25 cellular contexts compared by ENCODE assay signal in the genomic region with DNA sequence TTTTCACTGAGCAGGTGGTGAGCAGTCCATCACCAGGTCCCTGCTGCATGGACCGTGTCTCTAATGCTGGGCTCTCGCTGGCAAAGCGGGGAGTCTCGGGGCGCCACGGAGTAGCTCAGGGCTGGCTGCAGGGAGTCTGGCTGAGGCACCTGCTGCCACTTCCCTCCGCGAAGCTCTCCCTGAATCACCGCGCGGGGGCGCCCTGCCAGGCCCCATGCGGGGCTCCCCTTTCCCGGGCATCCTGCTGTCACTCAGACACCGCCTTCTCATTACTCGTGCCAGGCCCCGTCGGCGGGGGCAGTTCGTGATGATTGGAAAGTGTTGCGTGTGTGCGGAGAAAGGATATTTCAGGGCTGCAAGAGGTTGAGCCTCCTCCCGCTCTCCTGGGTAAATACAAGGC.
DNase-seq lines count a peak whose midpoint lies in the region; ATAC-seq and TF ChIP-seq lines count a peak whose summit lies in the region.
"Had no signal": no experiment of that assay in that cellular context is flagged by ENCODE, and none has a peak within 500 bp of the region (broad histone marks: within the 10 kb centered on the region; RNA-seq: fewer than 3 reads in every experiment).

No MANE protein-coding gene starts in this region.

- no peak overlapping the region for H2AFZ ChIP-seq in GM23338
- no peak overlapping the region for H2AFZ ChIP-seq in PC-3 (ENCODE audit: low read length)
- H2AFZ ChIP-seq: GM23248 had no signal

- POLR2A ChIA-PET in PC-3 (lab: Charles Lee; ENCODE audit: unreplicated experiment): no interaction called here

- H3K27me3 Mint-ChIP-seq in GM23338 (ENCODE audit: insufficient read depth, low read depth, poor library complexity) (peaks cover 2% of the 10 kb centered on the region), immature natural killer cell (ENCODE audit: low read depth in 3 of 3) (peaks cover 0 to 5% (median 3%) of the 10 kb centered on the region in 3 donors)
- H3K27me3 Mint-ChIP-seq: dendritic cell treated with granulocyte-macrophage colony-stimulating factor and Interleukin-4, amounts not matched to agents 40 ng/mL and 50 ng/mL, for 4 days; IgD-negative memory B cell had no signal

- H3K4me1 ChIP-seq in GM23338 (ENCODE audit: insufficient read depth) (no peaks in the 10 kb centered on the region), PC-3 (ENCODE audit: insufficient read depth, low read length) (no peaks in the 10 kb centered on the region)
- H3K4me1 ChIP-seq: esophagus squamous epithelium had no signal

- no peaks in the 10 kb centered on the region for H3K9me3 ChIP-seq in PC-3 (ENCODE audit: low read length)
- H3K9me3 ChIP-seq: esophagus squamous epithelium had no signal

- H3K79me2 ChIP-seq in GM23338 (replicated peaks; ENCODE audit: insufficient read depth) (no peaks in the 10 kb centered on the region), PC-3 (ENCODE audit: low read length) (no peaks in the 10 kb centered on the region)

- BruUV-seq in PC-3 (replicated peaks; lab: Mats Ljungman, UMichigan): no TSS peak

- H3K36me3 ChIP-seq in GM23338 (ENCODE audit: insufficient read depth) (peaks cover 3% of the 10 kb centered on the region; the same call in 1 of the 2 replicates), PC-3 (ENCODE audit: low read depth, low read length) (no peaks in the 10 kb centered on the region)
- H3K36me3 ChIP-seq: esophagus squamous epithelium had no signal

- peak; percentile 40 for TF ChIP-seq CTCF in 22Rv1 (IDR thresholded peaks at IDR 0.05)
- peak in 1 of 2 experiments; percentile 27; a peak in 2 of 4 replicates for TF ChIP-seq CTCF in GM23338 (conservative IDR thresholded peaks at IDR 0.05; ENCODE audit: low read depth in 2 of 2)
- peak; percentile 25; the same call in 1 of the 2 replicates for TF ChIP-seq CTCF in PC-3 (conservative IDR thresholded peaks at IDR 0.05; ENCODE audit: low read depth, low read length)

- H4K20me1 ChIP-seq in GM23338 (replicated peaks; ENCODE audit: insufficient read depth) (no peaks in the 10 kb centered on the region), PC-3 (ENCODE audit: low read length) (no peaks in the 10 kb centered on the region)

- intact Hi-C loops in PC-3 (cut with micrococcal nuclease): no loop called here

- H3K9me2 ChIP-seq in GM23338 (ENCODE audit: insufficient read depth) (no peaks in the 10 kb centered on the region), PC-3 (replicated peaks; ENCODE audit: low read length) (no peaks in the 10 kb centered on the region)

- H3K4me3 Mint-ChIP-seq in GM23338 (no peak overlapping the region), immature natural killer cell (no peak overlapping the region)
- H3K4me3 Mint-ChIP-seq: activated naive CD8-positive, alpha-beta T cell treated with anti-CD3 and anti-CD28 coated beads, Interleukin-2, amount 10 ng/mL, durations not matched to agents 7 days and 5 days; dendritic cell treated with granulocyte-macrophage colony-stimulating factor and Interleukin-4, amounts not matched to agents 40 ng/mL and 50 ng/mL, for 4 days; IgD-negative memory B cell; memory B cell; stimulated activated effector memory CD8-positive, alpha-beta T cell treated with anti-CD3 and anti-CD28 coated beads, Interleukin-12 subunit alpha, Interleukin-12 subunit beta, amount 100 ng/mL, for 72 hours had no signal

- no peak overlapping the region for H3K27ac ChIP-seq in 22Rv1
- no peak overlapping the region for H3K27ac ChIP-seq in GM23338 (ENCODE audit: low read depth)
- H3K27ac ChIP-seq in PC-3 (ENCODE audit: low read length): no peak overlapping the region
- H3K27ac ChIP-seq: esophagus squamous epithelium, GM23248 had no signal

- H3K4me3 ChIP-seq in GM23338: no peak overlapping the region
- no peak overlapping the region for H3K4me3 ChIP-seq in PC-3 (ENCODE audit: low read length)
- H3K4me3 ChIP-seq: esophagus squamous epithelium, GM23248 had no signal

- peaks cover 16% of the 10 kb centered on the region for H3K9me3 Mint-ChIP-seq in GM23338
- H3K9me3 Mint-ChIP-seq in immature natural killer cell: peaks cover 0 to 6% (median 1%) of the 10 kb centered on the region in 6 donors

- CTCF ChIA-PET in PC-3 (lab: Charles Lee): no interaction called here

- no peaks in the 10 kb centered on the region for H3K27me3 ChIP-seq in GM23338 (ENCODE audit: insufficient read depth)
- no peaks in the 10 kb centered on the region for H3K27me3 ChIP-seq in PC-3 (ENCODE audit: low read length)

- DNase-seq in GM23338 (ENCODE audit: low spot score) (peak; percentile 4), PC-3 (no peak), iPS-NIHi11 (ENCODE audit: low spot score) (peak; percentile 29), immature natural killer cell (no peak), NCI-H1417 treated with DMSO at 0.1 percent for 48 hours (lab: John Stamatoyannopoulos, UW) (no peak)
- DNase-seq: activated CD4-positive, CD25-positive, alpha-beta regulatory T cell treated with anti-CD3 and anti-CD28 coated beads, Interleukin-2, amount 50 U/mL, for 72 hours; activated effector memory CD4-positive, alpha-beta T cell treated with Interleukin-2 at 50 U/mL for 16 hours; activated naive CD8-positive, alpha-beta T cell treated with anti-CD3 and anti-CD28 coated beads, Interleukin-2, amount 10 ng/mL, durations not matched to agents 7 days and 5 days; DMS79; esophagus squamous epithelium; GF-D8; GM23248; NCI-H1417; NCI-H2081 treated with DMSO at 0.1 percent for 48 hours; stimulated activated CD4-positive, alpha-beta T cell treated with anti-CD3 and anti-CD28 coated beads, Interleukin-4, amount 100 ng/mL, for 24 hours; T-helper 1 cell; trophoblast cell had no signal

- H3F3A ChIP-seq in GM23338 (replicated peaks; ENCODE audit: low read depth) (no peaks in the 10 kb centered on the region), PC-3 (ENCODE audit: low read length, unreplicated experiment) (no peaks in the 10 kb centered on the region)

- H3K4me2 ChIP-seq in GM23338 (no peak overlapping the region), PC-3 (ENCODE audit: low read length) (no peak overlapping the region)

- no peak overlapping the region for H3K9ac ChIP-seq in PC-3 (ENCODE audit: low read length)
- H3K9ac ChIP-seq: GM23248 had no signal

- H3K4me1 Mint-ChIP-seq in GM23338: peaks cover 2% of the 10 kb centered on the region; the same call in 1 of the 3 replicates
- H3K4me1 Mint-ChIP-seq in immature natural killer cell: no peaks in the 10 kb centered on the region
- H3K4me1 Mint-ChIP-seq: activated naive CD8-positive, alpha-beta T cell treated with anti-CD3 and anti-CD28 coated beads, Interleukin-2, amount 10 ng/mL, durations not matched to agents 7 days and 5 days; IgD-negative memory B cell; memory B cell; stimulated activated effector memory CD8-positive, alpha-beta T cell treated with anti-CD3 and anti-CD28 coated beads, Interleukin-12 subunit alpha, Interleukin-12 subunit beta, amount 100 ng/mL, for 72 hours had no signal

- no peaks in the 10 kb centered on the region for H3K36me3 Mint-ChIP-seq in GM23338 (ENCODE audit: low read depth)
- no peaks in the 10 kb centered on the region for H3K36me3 Mint-ChIP-seq in immature natural killer cell
- H3K36me3 Mint-ChIP-seq: activated naive CD8-positive, alpha-beta T cell treated with anti-CD3 and anti-CD28 coated beads, Interleukin-2, amount 10 ng/mL, durations not matched to agents 7 days and 5 days; IgD-negative memory B cell; memory B cell; stimulated activated effector memory CD8-positive, alpha-beta T cell treated with anti-CD3 and anti-CD28 coated beads, Interleukin-12 subunit alpha, Interleukin-12 subunit beta, amount 100 ng/mL, for 72 hours had no signal

- H3K27ac Mint-ChIP-seq in GM23338 (no peak overlapping the region), immature natural killer cell (no peak overlapping the region)
- H3K27ac Mint-ChIP-seq: activated naive CD8-positive, alpha-beta T cell treated with anti-CD3 and anti-CD28 coated beads, Interleukin-2, amount 10 ng/mL, durations not matched to agents 7 days and 5 days; dendritic cell treated with granulocyte-macrophage colony-stimulating factor and Interleukin-4, amounts not matched to agents 40 ng/mL and 50 ng/mL, for 4 days; IgD-negative memory B cell; memory B cell; stimulated activated effector memory CD8-positive, alpha-beta T cell treated with anti-CD3 and anti-CD28 coated beads, Interleukin-12 subunit alpha, Interleukin-12 subunit beta, amount 100 ng/mL, for 72 hours had no signal

- ATAC-seq in GM23338 (peak; percentile 90), PC-3 (no peak), GM18907 (IDR thresholded peaks at IDR 0.05; ENCODE audit: unreplicated experiment) (no peak), GM21723 (IDR thresholded peaks at IDR 0.05; ENCODE audit: unreplicated experiment) (no peak)
- ATAC-seq: sciatic nerve; stimulated activated effector memory CD8-positive, alpha-beta T cell treated with anti-CD3 and anti-CD28 coated beads, Interleukin-12 subunit alpha, Interleukin-12 subunit beta, amount 100 ng/mL, for 72 hours had no signal

TF ChIP-seq in GM23338, 12 proteins besides CTCF, POLR2A, EP300 and RAD21 (continues in another document):
- no peak for TF ChIP-seq ZNF114 (CRISPR knock-in tag; IDR thresholded peaks at IDR 0.05)
- TF ChIP-seq EZH2phosphoT487 (IDR thresholded peaks at IDR 0.05; ENCODE audit: unreplicated experiment): no peak
- TF ChIP-seq JUNB (IDR thresholded peaks at IDR 0.05; ENCODE audit: unreplicated experiment): no peak
- no peak for TF ChIP-seq ZNF331 (CRISPR knock-in tag; IDR thresholded peaks at IDR 0.05; ENCODE audit: low read depth)
- TF ChIP-seq STAT1 (IDR thresholded peaks at IDR 0.05; ENCODE audit: unreplicated experiment): no peak

Comparison
In these comparisons a context has a peak if more than half of its experiments do, and no peak if none do; other contexts are left out.
1. DNase-seq: peak in GM23338 (single experiment) and iPS-NIHi11 (single experiment); none in PC-3 (single experiment), immature natural killer cell (0 of 3) and NCI-H1417 treated with DMSO at 0.1 percent for 48 hours (single experiment).